Comparison of ENCODE assay signal across 8 cellular contexts in the genomic region with DNA sequence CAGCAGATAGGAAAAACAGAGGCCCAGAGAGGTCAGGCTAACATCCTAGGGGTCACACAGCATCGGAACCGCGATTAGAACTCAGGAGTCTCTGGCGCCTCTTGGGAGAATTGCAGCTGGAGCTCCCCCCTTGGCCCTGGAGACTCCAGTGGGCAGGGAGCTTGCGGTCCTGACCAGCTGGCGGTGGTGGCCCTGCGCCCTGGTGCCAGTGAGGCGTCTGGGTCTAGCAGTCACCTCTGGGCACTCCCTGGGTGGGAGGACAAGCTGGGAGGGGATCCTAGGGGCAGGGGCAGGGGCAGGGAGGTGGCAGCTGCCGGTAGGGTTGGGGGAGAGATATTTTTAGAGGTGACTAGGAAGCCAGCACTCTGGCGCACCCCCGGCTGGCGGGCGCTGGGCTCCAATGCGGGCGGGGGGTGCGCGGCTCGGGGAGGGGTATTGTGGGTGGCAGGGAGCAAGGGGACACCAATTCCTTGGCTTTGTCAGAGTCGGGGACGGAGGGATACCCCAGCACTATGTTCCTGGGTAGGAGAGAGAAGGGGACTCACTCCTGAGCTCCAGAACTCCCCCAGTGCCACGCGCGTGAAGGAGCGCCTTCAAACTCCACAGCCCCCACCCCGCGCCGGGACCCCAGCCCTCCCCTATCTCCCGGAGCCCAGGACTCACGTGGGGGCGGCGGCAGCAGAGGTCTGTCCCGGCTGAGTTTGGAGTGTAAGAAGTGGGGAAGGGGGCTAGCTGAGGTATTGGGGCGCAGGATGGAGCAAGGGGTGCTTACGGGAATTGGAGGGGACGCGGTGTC. TPM values are rescaled to one million over a fixed set of nuclear protein-coding genes. Genes with fewer than 3 reads are reported as not detected.
A peak's percentile ranks its signal among the peaks of the same experiment; 100 is the strongest.
DNase-seq lines count a peak whose midpoint lies in the region; ATAC-seq and TF ChIP-seq lines count a peak whose summit lies in the region.

No MANE protein-coding gene starts in this region.

- no peak for DNase-seq in CD8-positive, alpha-beta T cell
- no peak for DNase-seq in stimulated activated CD4-positive, alpha-beta T cell treated with anti-CD3 and anti-CD28 coated beads, Interleukin-15, amount 100 ng/mL, for 24 hours
- no peak for DNase-seq in activated CD4-positive, CD25-positive, alpha-beta regulatory T cell (lab: John Stamatoyannopoulos, UW)
- DNase-seq in GM13976 (ENCODE audit: low spot score) (no peak), COR-L47 (lab: John Stamatoyannopoulos, UW) (no peak)

- POLR2A ChIA-PET in CD8-positive, alpha-beta T cell (lab: Charles Lee), result interaction anchor here (0.7 to 9.5 kb wide), 5 partner anchors 10 to 322 kb away, joined by 3 to 73 read pairs (median 4); no protein-coding TSS in a partner anchor

- H3K27me3 Mint-ChIP-seq in CD8-positive, alpha-beta T cell (ENCODE audit: low read depth), result peaks cover 4% of the 10 kb centered on the region

- no peaks in the 10 kb centered on the region for H3K9me3 ChIP-seq in CD8-positive, alpha-beta T cell (ENCODE audit: low read length)
- H3K9me3 ChIP-seq in ectodermal cell (ENCODE audit: control insufficient read depth, low read length) (no peaks in the 10 kb centered on the region), neural cell (ENCODE audit: low read length) (no peaks in the 10 kb centered on the region)

- TF ChIP-seq RAD21 in Ishikawa (IDR thresholded peaks at IDR 0.05; ENCODE audit: low read depth), result no peak
- no peak for TF ChIP-seq RAD21 in neural cell (conservative IDR thresholded peaks at IDR 0.05)

- H3K27me3 ChIP-seq in CD8-positive, alpha-beta T cell (ENCODE audit: insufficient read depth, low read length), result no peaks in the 10 kb centered on the region
- peaks cover 75% of the 10 kb centered on the region for H3K27me3 ChIP-seq in ectodermal cell (ENCODE audit: control insufficient read depth, insufficient read depth, low read length, poor library complexity, severe bottlenecking)
- peaks cover 63% of the 10 kb centered on the region for H3K27me3 ChIP-seq in neural cell (ENCODE audit: insufficient read depth, low read depth, low read length)

- H3F3A ChIP-seq in neural cell (ENCODE audit: insufficient read depth, low read length, poor library complexity, severe bottlenecking), result no peaks in the 10 kb centered on the region

- peak overlapping the region; percentile 83 for H3K4me3 Mint-ChIP-seq in CD8-positive, alpha-beta T cell

- no peaks in the 10 kb centered on the region for H3K36me3 Mint-ChIP-seq in CD8-positive, alpha-beta T cell

- no peak overlapping the region for H3K27ac ChIP-seq in CD8-positive, alpha-beta T cell (ENCODE audit: low read depth, low read length)
- H3K27ac ChIP-seq in ectodermal cell (ENCODE audit: insufficient read depth, low read depth, low read length, poor library complexity, severe bottlenecking) (no peak overlapping the region), neural cell (ENCODE audit: low read length) (no peak overlapping the region)

- H3K9me2 ChIP-seq in neural cell (ENCODE audit: insufficient read depth, low read length), result no peaks in the 10 kb centered on the region

- H3K4me2 ChIP-seq in neural cell (ENCODE audit: low read length), result peak overlapping the region; percentile 76

- H3K4me1 Mint-ChIP-seq in CD8-positive, alpha-beta T cell (ENCODE audit: low read depth), result peaks cover 17% of the 10 kb centered on the region

- no peak for TF ChIP-seq CTCF in CD8-positive, alpha-beta T cell (IDR thresholded peaks at IDR 0.05)
- TF ChIP-seq CTCF in neural cell (IDR thresholded peaks at IDR 0.05; ENCODE audit: poor library complexity, severe bottlenecking) (no peak), GM13976 (IDR thresholded peaks at IDR 0.05; ENCODE audit: borderline replicate concordance, control extremely low read depth, extremely low read depth, insufficient read depth, missing control alignments) (no peak)

- peak overlapping the region; percentile 91 for H3K4me3 ChIP-seq in CD8-positive, alpha-beta T cell (ENCODE audit: low read depth, low read length)
- peak overlapping the region; percentile 38 for H3K4me3 ChIP-seq in ectodermal cell (ENCODE audit: insufficient read depth, low read depth, low read length)
- H3K4me3 ChIP-seq in neural cell (ENCODE audit: low read length), result peak overlapping the region; percentile 70

- H3K9ac ChIP-seq in neural cell (ENCODE audit: low read length), result peak overlapping the region; percentile 45

- peaks cover 29% of the 10 kb centered on the region for H3K4me1 ChIP-seq in CD8-positive, alpha-beta T cell (ENCODE audit: insufficient read depth, low read length)
- H3K4me1 ChIP-seq in ectodermal cell (ENCODE audit: control insufficient read depth, insufficient read depth, low read length), result peaks cover 4% of the 10 kb centered on the region

- no peaks in the 10 kb centered on the region for H3K79me2 ChIP-seq in neural cell (replicated peaks; ENCODE audit: insufficient read depth, low read length)

- CTCF ChIA-PET in CD8-positive, alpha-beta T cell (lab: Charles Lee), result interaction anchor here (0.6 to 10.6 kb wide), 7 partner anchors 17 to 1073 kb away, joined by 3 to 355 read pairs (median 5); partner anchors contain the start of genes ABI3 and GNGT2

- no peak for TF ChIP-seq EP300 in Ishikawa (IDR thresholded peaks at IDR 0.05; ENCODE audit: borderline replicate concordance)
- TF ChIP-seq EP300 in neural cell (conservative IDR thresholded peaks at IDR 0.05; ENCODE audit: poor library complexity, severe bottlenecking), result no peak

- ATAC-seq in CD8-positive, alpha-beta T cell, result no peak

- in situ Hi-C loops in GM13976 (cut with MboI; ENCODE audit: low sequenced_read_pairs, unreplicated experiment), result loop anchor here (5.0 kb wide), 1 partner anchor 43 kb away; no protein-coding TSS in a partner anchor

- H3K36me3 ChIP-seq in CD8-positive, alpha-beta T cell (ENCODE audit: insufficient read depth, low read length), result no peaks in the 10 kb centered on the region
- no peaks in the 10 kb centered on the region for H3K36me3 ChIP-seq in ectodermal cell (ENCODE audit: control insufficient read depth, insufficient read depth, low read length)
- H3K36me3 ChIP-seq in neural cell (ENCODE audit: insufficient read depth, low read length), result no peaks in the 10 kb centered on the region

- peak overlapping the region; percentile 40 for H2AFZ ChIP-seq in neural cell (ENCODE audit: low read depth, low read length)

- 11% methylated on average over 36 of the region's 36 CpGs for WGBS in ectodermal cell, 2 experiments

- H4K20me1 ChIP-seq in neural cell (ENCODE audit: insufficient read depth), result no peaks in the 10 kb centered on the region

- no peak overlapping the region for H3K27ac Mint-ChIP-seq in CD8-positive, alpha-beta T cell

- intact Hi-C loops in CD8-positive, alpha-beta T cell (cut with DNase I, micrococcal nuclease), result loop anchor here in 1 of 2 experiments (1.0 to 10.0 kb wide), 4 partner anchors 38 to 1258 kb away; partner anchors contain the start of gene CDK5RAP3

- no peaks in the 10 kb centered on the region for H3K9me3 Mint-ChIP-seq in CD8-positive, alpha-beta T cell

TF ChIP-seq in Ishikawa, 13 proteins besides CTCF, POLR2A, EP300 and RAD21:
- TF ChIP-seq ZBTB7A (IDR thresholded peaks at IDR 0.05; ENCODE audit: low read depth) (peak; percentile 25; the same call in 1 of the 2 replicates), TAF1 (IDR thresholded peaks at IDR 0.05; ENCODE audit: low read depth) (no peak), TCF12 (IDR thresholded peaks at IDR 0.05; ENCODE audit: low read depth) (no peak)

TF ChIP-seq in neural cell, 6 proteins besides CTCF, POLR2A, EP300 and RAD21 (continues in another document):
- TF ChIP-seq SMC3 (conservative IDR thresholded peaks at IDR 0.05; ENCODE audit: poor library complexity), result no peak
- no peak for TF ChIP-seq EZH2 (IDR thresholded peaks at IDR 0.05; ENCODE audit: borderline replicate concordance, insufficient read depth, low read length, poor library complexity, severe bottlenecking)
- no peak for TF ChIP-seq POLR2AphosphoS5 (IDR thresholded peaks at IDR 0.05)
- no peak for TF ChIP-seq REST (IDR thresholded peaks at IDR 0.05; ENCODE audit: borderline replicate concordance)

RNA-seq across cellular contexts. Expression of gene PHOSPHO1, which starts 0.6 kb away (rescaled TPM):
- total RNA-seq in CD8-positive, alpha-beta T cell, result not detected
- not detected for polyA plus RNA-seq in ectodermal cell (2013, experiment 1 of 4)
- 0.43 TPM for polyA plus RNA-seq in ectodermal cell (2013, experiment 2 of 4)
- polyA plus RNA-seq in ectodermal cell (2013, experiment 3 of 4), result 0.32 TPM
- not detected for polyA plus RNA-seq in ectodermal cell (2013, experiment 4 of 4)
- not detected in 2 replicates for polyA plus RNA-seq in neural cell
- polyA minus RNA-seq in neural cell, result not detected in 2 replicates

RNA-seq across cellular contexts. Expression of gene ABI3, which starts 19.5 kb away (rescaled TPM):
- total RNA-seq in CD8-positive, alpha-beta T cell, result 10 to 100 TPM; 12.8 to 13.6 TPM
- 0.83 TPM for polyA plus RNA-seq in ectodermal cell (2013, experiment 1 of 4)
- polyA plus RNA-seq in ectodermal cell (2013, experiment 2 of 4), result 0.50 TPM
- polyA plus RNA-seq in ectodermal cell (2013, experiment 3 of 4), result 0.59 TPM
- 0.36 TPM for polyA plus RNA-seq in ectodermal cell (2013, experiment 4 of 4)
- not detected in 2 replicates for polyA plus RNA-seq in neural cell
- not detected in 2 replicates for polyA minus RNA-seq in neural cell

RNA-seq across cellular contexts. Expression of gene GNGT2, which starts 19.6 kb away (rescaled TPM):
- 1 to 10 TPM; 3.7 to 4.1 TPM for total RNA-seq in CD8-positive, alpha-beta T cell
- polyA plus RNA-seq in ectodermal cell (2013, experiment 1 of 4), result not detected
- not detected for polyA plus RNA-seq in ectodermal cell (2013, experiment 2 of 4)
- polyA plus RNA-seq in ectodermal cell (2013, experiment 3 of 4), result not detected
- 0.36 TPM for polyA plus RNA-seq in ectodermal cell (2013, experiment 4 of 4)
- polyA plus RNA-seq in neural cell, result not detected in 2 replicates
- polyA minus RNA-seq in neural cell, result not detected in 2 replicates

Comparison
In these comparisons a context has a peak if more than half of its experiments do, and no peak if none do; other contexts are left out.
1. H3K4me3 ChIP-seq: peak in every context shown above with its lines; median percentile 91 in CD8-positive, alpha-beta T cell; 70 in neural cell; 38 in ectodermal cell.